ENCODE assay signal across 17 cellular contexts in the genomic region with DNA sequence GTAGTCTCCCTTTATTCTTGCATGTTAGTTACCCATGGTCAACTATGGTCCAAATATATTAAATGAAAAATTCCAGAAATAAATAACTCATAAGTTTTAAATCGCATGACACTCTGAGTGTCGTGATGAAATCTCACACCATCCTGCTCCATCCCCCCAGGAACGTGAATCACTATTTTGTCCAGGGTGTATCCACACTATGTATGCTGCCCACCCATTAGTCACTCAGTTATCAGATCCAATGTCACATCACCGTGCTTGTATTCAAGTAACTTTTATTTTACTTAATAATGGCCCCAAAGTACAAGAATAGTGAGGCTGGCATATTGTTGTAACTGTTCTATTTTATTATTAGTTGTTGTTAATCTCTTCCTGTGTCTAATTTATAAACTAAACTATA.
A peak's percentile ranks its signal among the peaks of the same experiment; 100 is the strongest.
DNase-seq lines count a peak whose midpoint lies in the region; ATAC-seq, FAIRE-seq and TF ChIP-seq lines count a peak whose summit lies in the region.
"Had no signal": no experiment of that assay in that cellular context is flagged by ENCODE, and none has a peak within 500 bp of the region (broad histone marks: within the 10 kb centered on the region; RNA-seq: fewer than 3 reads in every experiment).

No MANE protein-coding gene starts in this region.

- intact Hi-C loops in endothelial cell of umbilical vein (cut with micrococcal nuclease) = no loop called here

- ATAC-seq in memory B cell (ENCODE audit: low read depth) = no peak
- no peak for ATAC-seq in HG02885 (IDR thresholded peaks at IDR 0.05; ENCODE audit: poor library complexity, unreplicated experiment)
- ATAC-seq: CD8-positive, alpha-beta T cell; GM23338 had no signal

- 57 to 62% methylated on average over 4 of the region's 4 CpGs for WGBS in GM23248 (ENCODE audit: low coverage in 1 of 2, low lambda C conversion rate in 2 of 2, missing lambda C conversion rate in 2 of 2), 2 experiments

- H2AFZ ChIP-seq in GM23248 (no peak overlapping the region), endothelial cell of umbilical vein (ENCODE audit: low read depth, low read length) (no peak overlapping the region)

- H3K4me3 ChIP-seq in GM23248 (no peak overlapping the region), endothelial cell of umbilical vein (replicated peaks in 1 of 3; ENCODE audit: insufficient read depth in 1 of 3, low read depth in 1 of 3, low read length in 3 of 3) (no peak overlapping the region), coronary artery (no peak overlapping the region)
- H3K4me3 ChIP-seq: GM23338 had no signal

- no peak overlapping the region for H3K27ac ChIP-seq in GM23248
- H3K27ac ChIP-seq in endothelial cell of umbilical vein (ENCODE audit: insufficient read depth, low read depth, low read length) = no peak overlapping the region
- no peak overlapping the region for H3K27ac ChIP-seq in coronary artery

- H3K4me2 ChIP-seq in GM23248 (ENCODE audit: unreplicated experiment) (no peak overlapping the region), endothelial cell of umbilical vein (ENCODE audit: insufficient read depth, low read length) (no peak overlapping the region)
- H3K4me2 ChIP-seq: GM23338 had no signal

- no TSS peak for BruUV-seq in endothelial cell of umbilical vein (replicated peaks; lab: Mats Ljungman, UMichigan)

- H3K4me3 Mint-ChIP-seq in memory B cell = no peak overlapping the region
- H3K4me3 Mint-ChIP-seq: CD8-positive, alpha-beta T cell; GM23338 had no signal

- H3K36me3 ChIP-seq in GM23248 (ENCODE audit: low read depth) (no peaks in the 10 kb centered on the region), endothelial cell of umbilical vein (ENCODE audit: control insufficient read depth in 2 of 2, extremely low read depth in 1 of 2, insufficient read depth in 2 of 2, low read length in 2 of 2) (no peaks in the 10 kb centered on the region)
- H3K36me3 ChIP-seq: BE2C had no signal

- TF ChIP-seq CTCF in endothelial cell of umbilical vein (IDR thresholded peaks at IDR 0.05; ENCODE audit: extremely low read depth in 1 of 2, insufficient read depth in 1 of 2, low read depth in 1 of 2, low read length in 2 of 2) = no peak
- no peak for TF ChIP-seq CTCF in coronary artery (IDR thresholded peaks at IDR 0.05)

- no peak overlapping the region for H3K9ac ChIP-seq in GM23248
- no peak overlapping the region for H3K9ac ChIP-seq in endothelial cell of umbilical vein (replicated peaks; ENCODE audit: extremely low read depth, insufficient read depth, low read length)

- peak overlapping the region; percentile 46 for H3K27ac Mint-ChIP-seq in memory B cell
- H3K27ac Mint-ChIP-seq: CD8-positive, alpha-beta T cell; GM23338 had no signal

- H4K20me1 ChIP-seq in GM23248 (ENCODE audit: insufficient read depth) = no peaks in the 10 kb centered on the region
- no peaks in the 10 kb centered on the region for H4K20me1 ChIP-seq in endothelial cell of umbilical vein (replicated peaks; ENCODE audit: control insufficient read depth, extremely low read depth, insufficient read depth, low read length)

- H3K4me1 Mint-ChIP-seq in memory B cell = peaks cover 8% of the 10 kb centered on the region

- dilution Hi-C loops in endothelial cell of umbilical vein (cut with MboI; ENCODE audit: extremely low pct_ligation_motif_present, low sequenced_read_pairs) = no loop called here

- H3K4me1 ChIP-seq in GM23248 (ENCODE audit: insufficient read depth) (peaks cover 20% of the 10 kb centered on the region), endothelial cell of umbilical vein (ENCODE audit: control insufficient read depth, extremely low read depth, insufficient read depth, low read length) (peaks cover 24% of the 10 kb centered on the region)
- H3K4me1 ChIP-seq: Caco-2 had no signal

- H3K9me2 ChIP-seq in GM23248 (ENCODE audit: insufficient read depth) = no peaks in the 10 kb centered on the region

- no peak for FAIRE-seq in endothelial cell of umbilical vein (lab: Jason Lieb, UNC)
- FAIRE-seq: A204.1 had no signal

- H3K79me2 ChIP-seq in GM23248 (ENCODE audit: insufficient read depth) = no peaks in the 10 kb centered on the region
- no peaks in the 10 kb centered on the region for H3K79me2 ChIP-seq in endothelial cell of umbilical vein (ENCODE audit: control insufficient read depth, insufficient read depth, low read length)

- H3K27me3 Mint-ChIP-seq in memory B cell = peaks cover 2% of the 10 kb centered on the region

- POLR2A ChIA-PET in endothelial cell of umbilical vein (lab: Charles Lee) = no interaction called here
- POLR2A ChIA-PET in HEK293T (lab: Yijun Ruan, JAX) = no interaction called here

- no peaks in the 10 kb centered on the region for H3K9me1 ChIP-seq in endothelial cell of umbilical vein (replicated peaks; ENCODE audit: control insufficient read depth, extremely low read depth, insufficient read depth, low read length)

- peak; percentile 65 for DNase-seq in GM23248
- peak; percentile 56 for DNase-seq in amniotic epithelial cell (ENCODE audit: low read depth)
- DNase-seq in endothelial cell of umbilical vein (ENCODE audit: low read depth, low spot score) = no peak
- no peak for DNase-seq in memory B cell (ENCODE audit: low spot score in 2 of 2)
- DNase-seq in coronary artery (ENCODE audit: low spot score) = no peak
- DNase-seq in HEK293T (ENCODE audit: extremely low spot score) = no peak
- no peak for DNase-seq in SW 1271 (lab: John Stamatoyannopoulos, UW)
- DNase-seq: BE2C; Caco-2; CD8-positive, alpha-beta T cell; DND-41; GF-D8; H7 had no signal

- no peaks in the 10 kb centered on the region for H3K36me3 Mint-ChIP-seq in memory B cell
- H3K36me3 Mint-ChIP-seq: CD14-positive monocyte; CD8-positive, alpha-beta T cell had no signal

- H3K27me3 ChIP-seq in GM23248 (replicated peaks; ENCODE audit: insufficient read depth) = no peaks in the 10 kb centered on the region; the same call in 1 of the 2 replicates
- no peaks in the 10 kb centered on the region for H3K27me3 ChIP-seq in endothelial cell of umbilical vein (ENCODE audit: control insufficient read depth in 2 of 2, insufficient read depth in 2 of 2, low read length in 2 of 2)
- H3K27me3 ChIP-seq: BE2C had no signal

- in situ Hi-C loops in GM23248 (cut with MboI) = no loop called here

- CTCF ChIA-PET in endothelial cell of umbilical vein (lab: Charles Lee) (no interaction called here), HEK293T (lab: Yijun Ruan, JAX) (no interaction called here)

- peaks cover 1% of the 10 kb centered on the region for H3K9me3 Mint-ChIP-seq in memory B cell
- H3K9me3 Mint-ChIP-seq: CD8-positive, alpha-beta T cell; GM23338 had no signal

- no peaks in the 10 kb centered on the region; the same call in 1 of the 2 replicates for H3F3A ChIP-seq in GM23248 (ENCODE audit: insufficient read depth)

- H3K9me3 ChIP-seq in GM23248 (ENCODE audit: low read depth) (no peaks in the 10 kb centered on the region), endothelial cell of umbilical vein (replicated peaks; ENCODE audit: control insufficient read depth, insufficient read depth, low read length) (no peaks in the 10 kb centered on the region)
- H3K9me3 ChIP-seq: BE2C, Caco-2 had no signal

- TF ChIP-seq POLR2A in endothelial cell of umbilical vein (IDR thresholded peaks at IDR 0.05; ENCODE audit: low read depth, low read length) = no peak

TF ChIP-seq in endothelial cell of umbilical vein, 7 proteins besides CTCF, POLR2A, EP300 and RAD21:
- TF ChIP-seq JUN (IDR thresholded peaks at IDR 0.05; ENCODE audit: borderline replicate concordance, insufficient read depth, insufficient read length, low read depth) = no peak
- TF ChIP-seq POLR2AphosphoS5 (IDR thresholded peaks at IDR 0.05; ENCODE audit: insufficient read depth, low read depth, low read length) = no peak
- no peak for TF ChIP-seq MYC (IDR thresholded peaks at IDR 0.05; ENCODE audit: low read depth, low read length)
- TF ChIP-seq GATA2 (IDR thresholded peaks at IDR 0.05; ENCODE audit: insufficient read depth, insufficient read length, low read depth, low read length) = peak; percentile 43
- TF ChIP-seq FOS (IDR thresholded peaks at IDR 0.05; ENCODE audit: borderline replicate concordance, insufficient read depth, low read length) = peak; percentile 20
- no peak for TF ChIP-seq EZH2 (IDR thresholded peaks at IDR 0.05; ENCODE audit: borderline replicate concordance, low read depth, low read length, severe bottlenecking)
- TF ChIP-seq, protein P1, sequence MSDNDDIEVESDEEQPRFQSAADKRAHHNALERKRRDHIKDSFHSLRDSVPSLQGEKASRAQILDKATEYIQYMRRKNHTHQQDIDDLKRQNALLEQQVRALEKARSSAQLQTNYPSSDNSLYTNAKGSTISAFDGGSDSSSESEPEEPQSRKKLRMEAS (IDR thresholded peaks at IDR 0.05; ENCODE audit: insufficient read depth, insufficient read length) = no peak

TF ChIP-seq in HEK293T, 16 proteins besides CTCF, POLR2A, EP300 and RAD21:
- TF ChIP-seq SUZ12 (IDR thresholded peaks at IDR 0.05) (no peak), ZNF384 (IDR thresholded peaks at IDR 0.05) (no peak), ARNT (IDR thresholded peaks at IDR 0.05) (no peak), CTBP1 (IDR thresholded peaks at IDR 0.05; ENCODE audit: borderline replicate concordance) (no peak), SP1 (IDR thresholded peaks at IDR 0.05) (no peak), TARDBP (IDR thresholded peaks at IDR 0.05) (no peak), FOXK2 (IDR thresholded peaks at IDR 0.05) (no peak), HDGF (IDR thresholded peaks at IDR 0.05; ENCODE audit: borderline replicate concordance) (no peak), FOXM1 (IDR thresholded peaks at IDR 0.05; ENCODE audit: borderline replicate concordance) (no peak), NFRKB (IDR thresholded peaks at IDR 0.05) (no peak), PKNOX1 (IDR thresholded peaks at IDR 0.05) (no peak), BHLHE40 (IDR thresholded peaks at IDR 0.05; ENCODE audit: borderline replicate concordance) (no peak), LEF1 (IDR thresholded peaks at IDR 0.05; ENCODE audit: borderline replicate concordance) (no peak), L3MBTL2 (conservative IDR thresholded peaks at IDR 0.05) (no peak)

Comparison
In these comparisons a context has a peak if more than half of its experiments do, and no peak if none do; other contexts are left out.
1. DNase-seq: peak in GM23248 (single experiment) and amniotic epithelial cell (single experiment); none in endothelial cell of umbilical vein (single experiment), memory B cell (0 of 2), coronary artery (single experiment), HEK293T (single experiment) and SW 1271 (0 of 2).